Comparison of ENCODE assay signal across 1 cellular context in genomic region chr11:69975822-69976221, GRCh38.
TF ChIP-seq lines count a peak whose summit lies in the region.

No MANE protein-coding gene starts in this region.

TF ChIP-seq in H1, 55 proteins besides CTCF, POLR2A, EP300 and RAD21:
- no peak for TF ChIP-seq JUND (IDR thresholded peaks at IDR 0.05; ENCODE audit: low read length)
- no peak for TF ChIP-seq CHD2 (IDR thresholded peaks at IDR 0.05; ENCODE audit: low read length)
- no peak for TF ChIP-seq RNF2 (IDR thresholded peaks at IDR 0.05; ENCODE audit: borderline replicate concordance, low read depth, low read length, missing control alignments, poor library complexity, severe bottlenecking)
- no peak for TF ChIP-seq POU5F1 (IDR thresholded peaks at IDR 0.05; ENCODE audit: low read depth, low read length)
- no peak for TF ChIP-seq SIRT6 (IDR thresholded peaks at IDR 0.05; ENCODE audit: low read length)
- TF ChIP-seq RXRA (IDR thresholded peaks at IDR 0.05; ENCODE audit: insufficient read depth, low read depth, low read length), result no peak
- no peak for TF ChIP-seq CBX8 (IDR thresholded peaks at IDR 0.05; ENCODE audit: borderline replicate concordance, low read depth, low read length)
- TF ChIP-seq SUZ12 (IDR thresholded peaks at IDR 0.05; ENCODE audit: low read length), result no peak
- TF ChIP-seq CHD1 (IDR thresholded peaks at IDR 0.05; ENCODE audit: low read depth, low read length), result no peak
- TF ChIP-seq POLR2AphosphoS5 (IDR thresholded peaks at IDR 0.05; ENCODE audit: low read depth, low read length), result no peak
- TF ChIP-seq CHD7 (IDR thresholded peaks at IDR 0.05; ENCODE audit: insufficient replicate concordance, low read length), result no peak
- TF ChIP-seq NRF1 (IDR thresholded peaks at IDR 0.05; ENCODE audit: low read depth, low read length), result no peak
- TF ChIP-seq CBX5 (IDR thresholded peaks at IDR 0.05; ENCODE audit: low read depth, low read length), result no peak
